ENCODE assay signal across 8 cellular contexts in genomic region chr20:31605031-31605901, GRCh38.
DNase-seq lines count a peak whose midpoint lies in the region; ATAC-seq lines count a peak whose summit lies in the region.

Gene ID1, plus strand, starts transcription at chr20:31605289. Its CDS starts 99 bp downstream, at chr20:31605388.

- H4K20me1 ChIP-seq in BLaER1 treated with 17β-estradiol and CSF1 and Interleukin-3, amounts not matched to agents 10 nM and 100 nM = peaks cover 0 to 36% (median 22%) of the 10 kb centered on the region in 11 experiments; a peak in 17 of 22 replicates

- peak; percentile 98 for DNase-seq in NCI-H748 (lab: John Stamatoyannopoulos, UW; ENCODE audit: unreplicated experiment)
- DNase-seq in activated CD4-positive, alpha-beta T cell treated with anti-CD3 and anti-CD28 coated beads, Interleukin-2, amount 50 U/mL, for 1 hour = peak; percentile 91
- DNase-seq in cortex of kidney (lab: John Stamatoyannopoulos, UW) = peak; percentile 57
- DNase-seq in left kidney (ENCODE audit: low read depth, low spot score) = peak; percentile 99
- DNase-seq in stimulated activated CD4-positive, alpha-beta T cell treated with anti-CD3 and anti-CD28 coated beads, Interleukin-1b, Interleukin-23, amount 100 ng/mL, for 4 hours (ENCODE audit: low read depth in 2 of 2) = peak; percentile 84 to 86

- H3K36me3 ChIP-seq in BLaER1 treated with 17β-estradiol and CSF1 and Interleukin-3, amounts not matched to agents 10 nM and 100 nM = peaks cover 0 to 12% (median 0%) of the 10 kb centered on the region in 11 experiments; a peak in 3 of 22 replicates

- peaks cover 0 to 6% (median 0%) of the 10 kb centered on the region in 11 experiments; a peak in 1 of 22 replicates for H3K9me3 ChIP-seq in BLaER1 treated with 17β-estradiol and CSF1 and Interleukin-3, amounts not matched to agents 10 nM and 100 nM (replicated peaks in 1 of 11)

- H3K27me3 ChIP-seq in BLaER1 treated with 17β-estradiol and CSF1 and Interleukin-3, amounts not matched to agents 10 nM and 100 nM = peaks cover 21 to 90% (median 85%) of the 10 kb centered on the region in 11 experiments; a peak in 21 of 22 replicates

- ATAC-seq in GM19397 (IDR thresholded peaks at IDR 0.05; ENCODE audit: unreplicated experiment) (peak; percentile 91), HG03565 (IDR thresholded peaks at IDR 0.05; ENCODE audit: unreplicated experiment) (peak; percentile 66)

- peak within 1 kb of the TSS; percentile 48 to 91 (median 71) for H3K9ac ChIP-seq in BLaER1 treated with 17β-estradiol and CSF1 and Interleukin-3, amounts not matched to agents 10 nM and 100 nM

- peak within 1 kb of the TSS in 5 of 11 experiments; percentile 52 to 96 (median 76); a peak in 10 of 22 replicates for H3K27ac ChIP-seq in BLaER1 treated with 17β-estradiol and CSF1 and Interleukin-3, amounts not matched to agents 10 nM and 100 nM

- H3K4me1 ChIP-seq in BLaER1 treated with 17β-estradiol and CSF1 and Interleukin-3, amounts not matched to agents 10 nM and 100 nM = peaks cover 24 to 86% (median 47%) of the 10 kb centered on the region in 10 experiments

- peak within 1 kb of the TSS; percentile 61 to 88 (median 68) for H3K4me3 ChIP-seq in BLaER1 treated with 17β-estradiol and CSF1 and Interleukin-3, amounts not matched to agents 10 nM and 100 nM

- peak within 1 kb of the TSS; percentile 83 to 99 (median 97) for H3K4me2 ChIP-seq in BLaER1 treated with 17β-estradiol and CSF1 and Interleukin-3, amounts not matched to agents 10 nM and 100 nM
